In genomic region chr13:99969934-99970760, GRCh38 we compare ENCODE assay signal across 8 cellular contexts. TPM values are rescaled to one million over a fixed set of nuclear protein-coding genes. Genes with fewer than 3 reads are reported as not detected.
DNase-seq lines count a peak whose midpoint lies in the region; ATAC-seq and TF ChIP-seq lines count a peak whose summit lies in the region.

No MANE protein-coding gene starts in this region.

- peaks cover 58% of the 10 kb centered on the region for H3K27me3 Mint-ChIP-seq in HFFc6 (ENCODE audit: insufficient read depth)
- peaks cover 73 to 87% of the 10 kb centered on the region in 2 donors for H3K27me3 Mint-ChIP-seq in effector memory CD8-positive, alpha-beta T cell

- TF ChIP-seq CTCF in HFFc6 (IDR thresholded peaks at IDR 0.05) = no peak
- TF ChIP-seq CTCF in ovary (IDR thresholded peaks at IDR 0.05) = no peak

- H3K27ac Mint-ChIP-seq in HFFc6 = no peak overlapping the region
- H3K27ac Mint-ChIP-seq in effector memory CD8-positive, alpha-beta T cell = peak overlapping the region in 1 of 2 donors; percentile 74

- peaks cover 5% of the 10 kb centered on the region for H3K9me3 Mint-ChIP-seq in HFFc6
- H3K9me3 Mint-ChIP-seq in effector memory CD8-positive, alpha-beta T cell = no peaks in the 10 kb centered on the region

- intact Hi-C loops in ovary (cut with DNase I) = no loop called here

- peaks cover 4% of the 10 kb centered on the region; the same call in 1 of the 2 replicates for H3K36me3 Mint-ChIP-seq in HFFc6 (ENCODE audit: low read depth)
- H3K36me3 Mint-ChIP-seq in effector memory CD8-positive, alpha-beta T cell (ENCODE audit: insufficient read depth) = peaks cover 50% of the 10 kb centered on the region

- peak overlapping the region; percentile 41; the same call in 1 of the 2 replicates for H3K4me3 Mint-ChIP-seq in HFFc6
- peak overlapping the region; percentile 80 to 87 for H3K4me3 Mint-ChIP-seq in effector memory CD8-positive, alpha-beta T cell

- no peaks in the 10 kb centered on the region for H3K9me3 ChIP-seq in ovary

- H3K27ac ChIP-seq in ovary = no peak overlapping the region

- no peak for TF ChIP-seq POLR2A in ovary (IDR thresholded peaks at IDR 0.05)

- no peaks in the 10 kb centered on the region for H3K36me3 ChIP-seq in ovary

- no peak for TF ChIP-seq EP300 in ovary (IDR thresholded peaks at IDR 0.05)

- peaks cover 5% of the 10 kb centered on the region for H3K4me1 ChIP-seq in ovary (ENCODE audit: insufficient read depth)

- H3K27me3 ChIP-seq in ovary = peaks cover 22% of the 10 kb centered on the region

- H3K4me3 ChIP-seq in ovary = peak overlapping the region; percentile 9

- peak; percentile 64 for ATAC-seq in effector memory CD8-positive, alpha-beta T cell (replicated peaks)
- no peak for ATAC-seq in HG03469 (IDR thresholded peaks at IDR 0.05; ENCODE audit: unreplicated experiment)
- ATAC-seq in HG02840 (IDR thresholded peaks at IDR 0.05; ENCODE audit: low FRiP score, unreplicated experiment) = no peak

- WGBS in ovary, 3 donors = 1 to 3% (median 2%) methylated on average over 61 to 96 of the region's 96 CpGs

- H3K4me1 Mint-ChIP-seq in HFFc6 (ENCODE audit: low read depth) = no peaks in the 10 kb centered on the region
- H3K4me1 Mint-ChIP-seq in effector memory CD8-positive, alpha-beta T cell (ENCODE audit: low read depth in 2 of 2) = peaks cover 15 to 16% of the 10 kb centered on the region in 2 donors

- DNase-seq in COR-L47 (lab: John Stamatoyannopoulos, UW) (peak; percentile 80), HFFc6 (no peak), T-helper 2 cell (peak in 3 of 5 experiments; percentile 28 to 71 (median 43)), ovary (peak in 2 of 5 donors; percentile 38 to 39)
- DNase-seq in effector memory CD8-positive, alpha-beta T cell = peak in 1 of 3 experiments; percentile 35
- no peak for DNase-seq in effector CD8-positive, alpha-beta T cell (lab: John Stamatoyannopoulos, UW)

RNA-seq across cellular contexts. Expression of gene ZIC5, which starts 1.4 kb away (rescaled TPM):
- not detected for total RNA-seq in HFFc6 (2021; fragmentation: NEBNext Ultra II Directional; extraction: Animal tissue kit (Norgen Biotek cat#: 25700))
- total RNA-seq in ovary = under 1 TPM in 2 of 7 donors, not detected in 5; 0.10 to 0.11 TPM
- not detected for polyA plus RNA-seq in ovary

RNA-seq across cellular contexts. Expression of gene ZIC2, which starts 11.4 kb away (rescaled TPM):
- 1 to 10 TPM in 3 of 6 experiments, under 1 TPM in 2, not detected in 1; 0.07 to 1.9 (median 1.2) TPM for total RNA-seq in HFFc6 (2021; fragmentation: NEBNext Ultra II Directional; extraction: Animal tissue kit (Norgen Biotek cat#: 25700))
- total RNA-seq in ovary = under 1 TPM in 1 of 7 donors, not detected in 6; 0.36 TPM
- under 1 TPM; 0.02 to 0.07 TPM for polyA plus RNA-seq in ovary

Comparison
In these comparisons a context has a peak if more than half of its experiments do, and no peak if none do; other contexts are left out.
1. DNase-seq: peak in COR-L47 (single experiment) and T-helper 2 cell (3 of 5); none in HFFc6 (single experiment) and effector CD8-positive, alpha-beta T cell (single experiment).